33 cellular contexts compared by ENCODE assay signal in the genomic region with DNA sequence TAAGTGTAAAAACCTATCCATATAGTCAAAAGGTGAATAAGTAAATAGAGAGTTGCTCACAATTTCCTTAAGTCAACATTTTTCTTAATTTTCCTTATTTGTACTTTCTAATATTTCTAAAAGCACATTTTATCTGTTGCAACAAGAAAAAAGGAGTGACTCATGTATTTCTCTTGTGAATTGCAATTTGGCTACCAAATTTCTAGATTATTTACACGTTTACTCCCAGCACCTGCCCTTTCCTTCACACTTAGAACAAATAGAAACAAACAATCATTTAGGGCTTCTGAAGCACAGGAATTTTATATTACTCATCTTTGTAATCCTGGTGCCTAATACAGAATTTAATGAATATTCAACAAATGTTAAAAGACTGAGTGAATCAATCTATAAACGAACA. TPM values are rescaled to one million over a fixed set of nuclear protein-coding genes. Genes with fewer than 3 reads are reported as not detected.
"Had no signal": no experiment of that assay in that cellular context is flagged by ENCODE, and none has a peak within 500 bp of the region (broad histone marks: within the 10 kb centered on the region; RNA-seq: fewer than 3 reads in every experiment).

No MANE protein-coding gene starts in this region.

- H3K27me3 Mint-ChIP-seq: activated B cell treated with CpG ODN at 0.5 μM for 24 hours; activated naive CD8-positive, alpha-beta T cell; activated T-helper 17 cell treated with anti-CD3 and anti-CD28 coated beads, Interleukin-2, amount 50 U/mL, for 72 hours; central memory CD8-positive, alpha-beta T cell; dendritic cell treated with granulocyte-macrophage colony-stimulating factor and Interleukin-4, amounts not matched to agents 40 ng/mL and 50 ng/mL, for 4 days had no signal

- H3K27ac ChIP-seq: brain microvascular endothelial cell, cardiac muscle cell, coronary artery, dorsolateral prefrontal cortex, esophagus muscularis mucosa, gastroesophageal sphincter, heart right ventricle, hepatocyte, WERI-Rb-1 had no signal

- H3K36me3 ChIP-seq: brain microvascular endothelial cell, cardiac muscle cell, esophagus muscularis mucosa, gastroesophageal sphincter, heart right ventricle, WERI-Rb-1 had no signal

- H3K4me3 ChIP-seq: cardiac muscle cell, coronary artery, dorsolateral prefrontal cortex, esophagus muscularis mucosa, gastroesophageal sphincter, heart right ventricle, hepatocyte had no signal

- H3K27ac Mint-ChIP-seq: activated B cell treated with CpG ODN at 0.5 μM for 24 hours; activated CD8-positive, alpha-beta T cell treated with anti-CD3 and anti-CD28 coated beads for 36 hours; activated naive CD8-positive, alpha-beta T cell; activated T-helper 17 cell treated with anti-CD3 and anti-CD28 coated beads, Interleukin-2, amount 50 U/mL, for 72 hours; dendritic cell treated with granulocyte-macrophage colony-stimulating factor and Interleukin-4, amounts not matched to agents 40 ng/mL and 50 ng/mL, for 4 days; endodermal cell; T-helper 17 cell; T-helper 2 cell treated with Interferon-gamma antibody and Interleukin-4, amounts not matched to agents 5 μg/mL and 100 μg/mL, for 36 hours had no signal

- H2AFZ ChIP-seq: hepatocyte had no signal

- H3K9me3 ChIP-seq: esophagus muscularis mucosa, gastroesophageal sphincter, heart right ventricle had no signal

- DNase-seq: activated B cell treated with CpG ODN at 0.5 μM for 24 hours; activated CD4-positive, alpha-beta T cell treated with anti-CD3 and anti-CD28 coated beads for 48 hours; activated CD4-positive, alpha-beta T cell treated with anti-CD3 and anti-CD28 coated beads, Interleukin-2, amount 50 U/mL, for 1 hour; activated CD4-positive, alpha-beta T cell treated with anti-CD3 and anti-CD28 coated beads, Interleukin-2, amount 50 U/mL, for 48 hours; activated CD8-positive, alpha-beta memory T cell treated with anti-CD3 and anti-CD28 coated beads for 24 hours; activated CD8-positive, alpha-beta T cell treated with anti-CD3 and anti-CD28 coated beads for 36 hours; activated effector memory CD4-positive, alpha-beta T cell treated with Interleukin-2 at 50 U/mL for 16 hours; activated gamma-delta T cell treated with Interleukin-2 at 50 U/mL for 16 hours; activated naive CD4-positive, alpha-beta T cell treated with anti-CD3 and anti-CD28 coated beads, Interleukin-2, amount 50 U/mL, for 16 hours; activated naive CD4-positive, alpha-beta T cell treated with Interleukin-2 at 50 U/mL for 16 hours; activated T-cell treated with anti-CD3 and anti-CD28 coated beads, Interleukin-2, amount 50 U/mL, for 4 hours; amniotic stem cell; anterior cingulate cortex; brain microvascular endothelial cell; dorsolateral prefrontal cortex; effector memory CD4-positive, alpha-beta T cell; erythroblast; foreskin melanocyte; heart right ventricle; T-helper 17 cell; T1000; WERI-Rb-1 had no signal

- H3K4me3 Mint-ChIP-seq: activated B cell treated with CpG ODN at 0.5 μM for 24 hours; activated CD8-positive, alpha-beta T cell treated with anti-CD3 and anti-CD28 coated beads for 36 hours; activated naive CD8-positive, alpha-beta T cell; activated T-cell treated with anti-CD3 and anti-CD28 coated beads, Interleukin-2, amount 50 U/mL, for 4 hours; activated T-helper 17 cell treated with anti-CD3 and anti-CD28 coated beads, Interleukin-2, amount 50 U/mL, for 72 hours; central memory CD8-positive, alpha-beta T cell; dendritic cell treated with granulocyte-macrophage colony-stimulating factor and Interleukin-4, amounts not matched to agents 40 ng/mL and 50 ng/mL, for 4 days; endodermal cell; T-helper 17 cell; T-helper 2 cell treated with Interferon-gamma antibody and Interleukin-4, amounts not matched to agents 5 μg/mL and 100 μg/mL, for 36 hours had no signal

- H3K36me3 Mint-ChIP-seq: activated naive CD8-positive, alpha-beta T cell had no signal

- H3K79me2 ChIP-seq: hepatocyte had no signal

- H3K9me3 Mint-ChIP-seq: activated B cell treated with CpG ODN at 0.5 μM for 24 hours; activated CD8-positive, alpha-beta T cell treated with anti-CD3 and anti-CD28 coated beads for 36 hours; activated T-cell treated with anti-CD3 and anti-CD28 coated beads, Interleukin-2, amount 50 U/mL, for 4 hours; activated T-helper 17 cell treated with anti-CD3 and anti-CD28 coated beads, Interleukin-2, amount 50 U/mL, for 72 hours; central memory CD8-positive, alpha-beta T cell; dendritic cell treated with granulocyte-macrophage colony-stimulating factor and Interleukin-4, amounts not matched to agents 40 ng/mL and 50 ng/mL, for 4 days; endodermal cell; T-helper 2 cell treated with Interferon-gamma antibody and Interleukin-4, amounts not matched to agents 5 μg/mL and 100 μg/mL, for 36 hours had no signal

- H3K4me2 ChIP-seq: hepatocyte had no signal

- H3K27me3 ChIP-seq: brain microvascular endothelial cell, cardiac muscle cell, dorsolateral prefrontal cortex, esophagus muscularis mucosa, gastroesophageal sphincter, hepatocyte had no signal

- H3K4me1 Mint-ChIP-seq: activated B cell treated with CpG ODN at 0.5 μM for 24 hours; activated T-helper 17 cell treated with anti-CD3 and anti-CD28 coated beads, Interleukin-2, amount 50 U/mL, for 72 hours; central memory CD8-positive, alpha-beta T cell; endodermal cell; T-helper 17 cell had no signal

RNA-seq across cellular contexts. Expression of gene BTC, which starts 22.2 kb away (rescaled TPM):
- total RNA-seq: activated B cell treated with CpG ODN at 0.5 μM for 24 hours; activated CD8-positive, alpha-beta T cell treated with anti-CD3 and anti-CD28 coated beads for 36 hours; activated T-cell treated with anti-CD3 and anti-CD28 coated beads, Interleukin-2, amount 50 U/mL, for 4 hours; activated T-helper 17 cell treated with anti-CD3 and anti-CD28 coated beads, Interleukin-2, amount 50 U/mL, for 72 hours; cardiac muscle cell; T-helper 17 cell had no signal
- polyA plus RNA-seq: cardiac muscle cell had no signal
